ENCODE assay signal across 31 cellular contexts in genomic region chr14:94691658-94692029, GRCh38.
DNase-seq lines count a peak whose midpoint lies in the region; ATAC-seq, FAIRE-seq and TF ChIP-seq lines count a peak whose summit lies in the region.
"Had no signal": no experiment of that assay in that cellular context is flagged by ENCODE, and none has a peak within 500 bp of the region (broad histone marks: within the 10 kb centered on the region; RNA-seq: fewer than 3 reads in every experiment).

No MANE protein-coding gene starts in this region.

- H3K9me3 ChIP-seq in MG63: no peaks in the 10 kb centered on the region
- no peaks in the 10 kb centered on the region for H3K9me3 ChIP-seq in aorta (ENCODE audit: control insufficient read depth, low read length)
- no peaks in the 10 kb centered on the region for H3K9me3 ChIP-seq in kidney (ENCODE audit: control insufficient read depth in 1 of 2, low read length in 2 of 2)
- H3K9me3 ChIP-seq: body of pancreas, esophagus squamous epithelium, HAP-1, ovary, thoracic aorta had no signal

- H3K4me3 ChIP-seq in MG63 (no peak overlapping the region), aorta (ENCODE audit: low read length in 2 of 2) (no peak overlapping the region), kidney (ENCODE audit: low read length in 2 of 2) (no peak overlapping the region)
- H3K4me3 ChIP-seq: body of pancreas, esophagus squamous epithelium, HAP-1, ovary, thoracic aorta had no signal

- H3K27ac ChIP-seq in aorta (ENCODE audit: low read depth in 1 of 2, low read length in 2 of 2): no peak overlapping the region
- H3K27ac ChIP-seq in kidney (ENCODE audit: low read depth in 2 of 2, low read length in 2 of 2): no peak overlapping the region
- H3K27ac ChIP-seq: body of pancreas, esophagus squamous epithelium, ovary, thoracic aorta had no signal

- no peak for TF ChIP-seq CTCF in kidney (IDR thresholded peaks at IDR 0.05; ENCODE audit: borderline replicate concordance, extremely low read depth, insufficient read depth)

- 87 to 89% methylated on average over 7 of the region's 7 CpGs for WGBS in aorta, 2 donors

- intact Hi-C loops in sciatic nerve (cut with DNase I): no loop called here
- intact Hi-C loops in aorta (cut with DNase I): loop anchor here (10.0 kb wide), 1 partner anchor 403 kb away; no protein-coding TSS in a partner anchor
- intact Hi-C loops in kidney (cut with DNase I): no loop called here

- peak; percentile 76 for DNase-seq in AG08395 (ENCODE audit: low spot score)
- peak; percentile 3 for DNase-seq in MG63
- DNase-seq in sciatic nerve (ENCODE audit: low spot score): no peak
- no peak for DNase-seq in aorta
- DNase-seq in NCI-H1694 (lab: John Stamatoyannopoulos, UW): no peak
- DNase-seq in kidney: no peak
- DNase-seq: activated CD4-positive, alpha-beta memory T cell treated with anti-CD3 and anti-CD28 coated beads, Interleukin-2, amount 10 ng/mL, durations not matched to agents 7 days and 5 days; activated CD4-positive, alpha-beta T cell treated with anti-CD3 and anti-CD28 coated beads for 1 hour; activated CD8-positive, alpha-beta memory T cell treated with anti-CD3 and anti-CD28 coated beads, Interleukin-2, amount 50 U/mL, for 4 hours; activated naive CD4-positive, alpha-beta T cell; body of pancreas; C1 segment of cervical spinal cord; cerebellar nuclear complex; DMS153; esophagus squamous epithelium; hypothalamus; left colon; NCI-H1417; NCI-H226; NCI-H69; nephron progenitor cell; ovary; SHP77 treated with DMSO at 0.1 percent for 48 hours; stimulated activated CD4-positive, alpha-beta T cell treated with anti-CD3 and anti-CD28 coated beads, Interleukin-2, amount 100 ng/mL, for 24 hours; T-helper 2 cell had no signal

- H3K4me1 ChIP-seq in aorta (ENCODE audit: control insufficient read depth in 1 of 2, insufficient read depth in 2 of 2, low read length in 2 of 2) (no peaks in the 10 kb centered on the region), kidney (ENCODE audit: control insufficient read depth in 1 of 2, insufficient read depth in 1 of 2, low read depth in 1 of 2, low read length in 2 of 2) (peaks cover 0 to 2% of the 10 kb centered on the region in 2 donors)
- H3K4me1 ChIP-seq: HAP-1 had no signal

- no peak overlapping the region for H3K9ac ChIP-seq in kidney (ENCODE audit: low read length in 2 of 2)

- no peaks in the 10 kb centered on the region for H3K27me3 ChIP-seq in MG63
- no peaks in the 10 kb centered on the region for H3K27me3 ChIP-seq in aorta (ENCODE audit: control insufficient read depth in 1 of 2, insufficient read depth in 2 of 2, low read length in 1 of 2)
- H3K27me3 ChIP-seq: body of pancreas, ovary had no signal

- H3K36me3 ChIP-seq in MG63 (no peaks in the 10 kb centered on the region), aorta (ENCODE audit: control insufficient read depth in 1 of 2, insufficient read depth in 2 of 2, low read length in 1 of 2) (no peaks in the 10 kb centered on the region), kidney (ENCODE audit: control insufficient read depth in 1 of 2, insufficient read depth in 2 of 2, low read length in 2 of 2) (no peaks in the 10 kb centered on the region)
- H3K36me3 ChIP-seq: esophagus squamous epithelium, HAP-1, ovary, thoracic aorta had no signal

- FAIRE-seq in kidney (lab: Jason Lieb, UNC): no peak
- FAIRE-seq: endometrium, GM12891, urothelium cell line had no signal

- ATAC-seq in esophagus mucosa (peak; percentile 71), sciatic nerve (peak; percentile 73), aorta (ENCODE audit: low FRiP score) (no peak)
- ATAC-seq: body of pancreas, left colon had no signal

Comparison
In these comparisons a context has a peak if more than half of its experiments do, and no peak if none do; other contexts are left out.
1. DNase-seq: peak in AG08395 (single experiment) and MG63 (single experiment); none in sciatic nerve (single experiment), aorta (0 of 2), NCI-H1694 (single experiment) and kidney (single experiment).
2. intact Hi-C loops: an anchor here in aorta (10.0 kb wide); none called in sciatic nerve and kidney.